Comparison of ENCODE assay signal across 16 cellular contexts in genomic region chrX:148070504-148070877, GRCh38.
"Had no signal": no experiment of that assay in that cellular context is flagged by ENCODE, and none has a peak within 500 bp of the region (broad histone marks: within the 10 kb centered on the region; RNA-seq: fewer than 3 reads in every experiment).

No MANE protein-coding gene starts in this region.

- H3K36me3 ChIP-seq: ascending aorta, breast epithelium, gastroesophageal sphincter, pancreas, sigmoid colon, spleen had no signal

- H3K36me3 Mint-ChIP-seq: type B pancreatic cell had no signal

- H3K27ac Mint-ChIP-seq: activated naive CD4-positive, alpha-beta T cell treated with anti-CD3 and anti-CD28 coated beads for 36 hours; activated T-helper 2 cell treated with anti-CD3 and anti-CD28 coated beads, Interferon-gamma antibody, Interleukin-2, Interleukin-4, amounts not matched to agents 10 μg/mL and 5 μg/mL and 100 μg/mL, durations not matched to agents 14 hours and 24 hours and 36 hours; stimulated activated naive CD8-positive, alpha-beta T cell treated with anti-CD3 and anti-CD28 coated beads, Interleukin-15, amount 100 ng/mL, for 72 hours; T-helper 2 cell treated with Interferon-gamma antibody and Interleukin-4, amounts not matched to agents 5 μg/mL and 100 μg/mL, for 36 hours; type B pancreatic cell had no signal

- ATAC-seq: gastroesophageal sphincter; stimulated activated naive CD8-positive, alpha-beta T cell treated with anti-CD3 and anti-CD28 coated beads, Interleukin-15, amount 100 ng/mL, for 72 hours had no signal

- H3K27ac ChIP-seq: ascending aorta, breast epithelium, gastroesophageal sphincter, pancreas, sigmoid colon, spleen had no signal

- H3K9me3 Mint-ChIP-seq: activated naive CD4-positive, alpha-beta T cell treated with anti-CD3 and anti-CD28 coated beads for 36 hours; activated T-helper 2 cell treated with anti-CD3 and anti-CD28 coated beads, Interferon-gamma antibody, Interleukin-2, Interleukin-4, amounts not matched to agents 10 μg/mL and 5 μg/mL and 100 μg/mL, durations not matched to agents 14 hours and 24 hours and 36 hours; T-helper 2 cell treated with Interferon-gamma antibody and Interleukin-4, amounts not matched to agents 5 μg/mL and 100 μg/mL, for 36 hours; type B pancreatic cell had no signal

- H3K4me1 Mint-ChIP-seq: stimulated activated naive CD8-positive, alpha-beta T cell treated with anti-CD3 and anti-CD28 coated beads, Interleukin-15, amount 100 ng/mL, for 72 hours had no signal

- DNase-seq: activated CD4-positive, alpha-beta T cell treated with anti-CD3 and anti-CD28 coated beads, Interleukin-2, amount 50 U/mL, for 48 hours; activated CD4-positive, CD25-positive, alpha-beta regulatory T cell treated with anti-CD3 and anti-CD28 coated beads, Interleukin-2, amount 50 U/mL, for 72 hours; activated naive CD4-positive, alpha-beta T cell treated with anti-CD3 and anti-CD28 coated beads for 36 hours; islet precursor cell; naive B cell; pancreas; sigmoid colon; spleen; stimulated activated naive CD8-positive, alpha-beta T cell treated with anti-CD3 and anti-CD28 coated beads, Interleukin-15, amount 100 ng/mL, for 72 hours had no signal

- H3K4me3 Mint-ChIP-seq: activated naive CD4-positive, alpha-beta T cell treated with anti-CD3 and anti-CD28 coated beads for 36 hours; stimulated activated naive CD8-positive, alpha-beta T cell treated with anti-CD3 and anti-CD28 coated beads, Interleukin-15, amount 100 ng/mL, for 72 hours; T-helper 2 cell treated with Interferon-gamma antibody and Interleukin-4, amounts not matched to agents 5 μg/mL and 100 μg/mL, for 36 hours; type B pancreatic cell had no signal

- H3K4me3 ChIP-seq: ascending aorta, breast epithelium, gastroesophageal sphincter, lung, pancreas, sigmoid colon, spleen had no signal

- H3K27me3 Mint-ChIP-seq: stimulated activated naive CD8-positive, alpha-beta T cell treated with anti-CD3 and anti-CD28 coated beads, Interleukin-15, amount 100 ng/mL, for 72 hours; type B pancreatic cell had no signal

- H3K9me3 ChIP-seq: ascending aorta, gastroesophageal sphincter, pancreas, sigmoid colon had no signal

- H3K4me1 ChIP-seq: ascending aorta, breast epithelium, gastroesophageal sphincter, pancreas, sigmoid colon, spleen had no signal

- H3K27me3 ChIP-seq: ascending aorta, gastroesophageal sphincter, sigmoid colon had no signal
